Comparison of ENCODE assay signal across 15 cellular contexts in the genomic region with DNA sequence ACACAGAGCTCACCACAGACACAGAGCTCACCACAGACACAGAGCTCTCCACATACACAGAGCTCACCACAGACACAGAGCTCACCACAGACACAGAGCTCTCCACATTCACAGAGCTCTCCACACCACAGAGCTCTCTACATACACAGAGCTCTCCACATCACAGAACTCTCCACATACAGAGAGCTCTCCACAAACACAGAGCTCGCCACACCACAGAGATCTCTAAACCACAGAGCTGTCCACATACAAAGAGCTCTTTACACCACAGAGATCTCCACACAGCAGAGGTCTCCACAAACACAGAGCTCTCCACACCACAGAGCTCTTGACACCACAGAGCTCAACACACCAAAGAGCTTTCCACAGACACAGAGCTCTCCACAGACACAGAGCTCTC.
"Had no signal": no experiment of that assay in that cellular context is flagged by ENCODE, and none has a peak within 500 bp of the region (broad histone marks: within the 10 kb centered on the region; RNA-seq: fewer than 3 reads in every experiment).

No MANE protein-coding gene starts in this region.

- H3K36me3 ChIP-seq: brain microvascular endothelial cell, esophagus squamous epithelium, sigmoid colon, thoracic aorta had no signal

- DNase-seq: activated CD4-positive, alpha-beta T cell treated with anti-CD3 and anti-CD28 coated beads, Interleukin-2, amount 50 U/mL, for 4 hours; activated CD4-positive, CD25-positive, alpha-beta regulatory T cell treated with anti-CD3 and anti-CD28 coated beads, Interleukin-2, amount 50 U/mL, for 72 hours; activated naive CD4-positive, alpha-beta T cell treated with anti-CD3 and anti-CD28 coated beads, Interleukin-2, amount 50 U/mL, for 16 hours; brain microvascular endothelial cell; esophagus squamous epithelium; foreskin keratinocyte; naive B cell; sigmoid colon; stimulated activated CD4-positive, alpha-beta T cell treated with anti-CD3 and anti-CD28 coated beads, Interleukin-12 subunit alpha, Interleukin-12 subunit beta, amount 100 ng/mL, for 4 hours; stimulated activated CD4-positive, alpha-beta T cell treated with anti-CD3 and anti-CD28 coated beads, Interleukin-2, amount 100 ng/mL, for 48 hours; stimulated activated CD8-positive, alpha-beta memory T cell treated with anti-CD3 and anti-CD28 coated beads, Interleukin-4, amount 100 ng/mL, for 48 hours; T-helper 9 cell had no signal

- H3K4me3 ChIP-seq: esophagus squamous epithelium, sigmoid colon, thoracic aorta had no signal

- H3K9me3 Mint-ChIP-seq: naive B cell; stimulated activated naive CD8-positive, alpha-beta T cell treated with anti-CD3 and anti-CD28 coated beads, Interleukin-15, Interleukin-2, amounts not matched to agents 100 ng/mL and 50 ng/mL, for 24 hours had no signal

- ATAC-seq: foreskin keratinocyte had no signal

- H3K4me1 ChIP-seq: esophagus squamous epithelium, foreskin keratinocyte, sigmoid colon had no signal

- H3K36me3 Mint-ChIP-seq: naive B cell had no signal

- H3K27ac Mint-ChIP-seq: naive B cell; stimulated activated naive CD8-positive, alpha-beta T cell treated with anti-CD3 and anti-CD28 coated beads, Interleukin-15, Interleukin-2, amounts not matched to agents 100 ng/mL and 50 ng/mL, for 24 hours had no signal

- FAIRE-seq: islet of Langerhans had no signal

- H3K9me3 ChIP-seq: esophagus squamous epithelium, sigmoid colon, thoracic aorta had no signal

- H3K4me3 Mint-ChIP-seq: naive B cell; stimulated activated naive CD8-positive, alpha-beta T cell treated with anti-CD3 and anti-CD28 coated beads, Interleukin-15, Interleukin-2, amounts not matched to agents 100 ng/mL and 50 ng/mL, for 24 hours had no signal
